In the genomic region with DNA sequence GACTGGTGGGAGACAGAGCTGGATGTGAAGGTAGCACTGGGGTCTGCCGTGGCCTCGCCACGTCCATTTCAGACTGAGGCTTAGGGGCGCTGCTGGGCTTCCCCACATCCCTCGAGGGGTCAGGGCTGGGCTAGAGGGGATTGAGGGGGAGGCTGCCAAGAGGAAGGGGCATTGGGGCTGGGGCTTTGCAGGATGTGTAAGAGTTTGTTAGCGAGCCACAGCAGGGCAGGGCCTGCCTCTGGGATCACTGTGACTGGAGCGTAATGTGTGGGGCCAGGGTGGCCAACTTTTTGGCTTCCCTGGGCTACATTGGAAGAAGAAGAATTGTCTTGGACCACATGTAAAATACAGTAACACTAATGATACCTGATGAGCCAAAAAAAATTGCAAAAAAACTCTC, we compare ENCODE assay signal across 12 cellular contexts. TPM values are rescaled to one million over a fixed set of nuclear protein-coding genes. Genes with fewer than 3 reads are reported as not detected.
DNase-seq lines count a peak whose midpoint lies in the region; ATAC-seq, FAIRE-seq and TF ChIP-seq lines count a peak whose summit lies in the region.
"Had no signal": no experiment of that assay in that cellular context is flagged by ENCODE, and none has a peak within 500 bp of the region (broad histone marks: within the 10 kb centered on the region; RNA-seq: fewer than 3 reads in every experiment).

No MANE protein-coding gene starts in this region.

- intact Hi-C loops in gastrocnemius medialis (cut with DNase I; ENCODE audit: low total_unique reads), result no loop called here

- peak; percentile 5 for FAIRE-seq in GM12891 (lab: Jason Lieb, UNC)

- no peaks in the 10 kb centered on the region for H3K27me3 ChIP-seq in gastrocnemius medialis

- H3K27ac ChIP-seq in epithelial cell of prostate, result peak overlapping the region; percentile 60
- H3K27ac ChIP-seq in skin epidermis, result peak overlapping the region in 11 of 21 experiments; percentile 1 to 81 (median 70)
- peak overlapping the region in 1 of 4 donors; percentile 68 for H3K27ac ChIP-seq in gastrocnemius medialis
- H3K27ac ChIP-seq: WERI-Rb-1 had no signal

- ATAC-seq in SK-N-SH treated with all-trans-retinoic acid at 6 μM for 48 hours (no peak), GM21367 (IDR thresholded peaks at IDR 0.05; ENCODE audit: unreplicated experiment) (no peak), gastrocnemius medialis (no peak), GM18519 (IDR thresholded peaks at IDR 0.05; ENCODE audit: low FRiP score, unreplicated experiment) (no peak), HG03139 (IDR thresholded peaks at IDR 0.05; ENCODE audit: unreplicated experiment) (no peak)

- in situ Hi-C loops in gastrocnemius medialis (cut with MboI; ENCODE audit: low sequenced_read_pairs in 4 of 4), result no loop called here

- no peaks in the 10 kb centered on the region for H3K9me3 ChIP-seq in gastrocnemius medialis

- no peaks in the 10 kb centered on the region for H3K36me3 ChIP-seq in gastrocnemius medialis

- TF ChIP-seq CTCF in gastrocnemius medialis (IDR thresholded peaks at IDR 0.05 in 4 of 5, conservative IDR thresholded peaks at IDR 0.05 in 1 of 5), result no peak

- DNase-seq in GM12891 (ENCODE audit: insufficient read length, low spot score), result no peak
- DNase-seq in epithelial cell of prostate (ENCODE audit: low read depth, low spot score), result no peak
- no peak for DNase-seq in gastrocnemius medialis
- DNase-seq: mesendoderm, NCI-H1436, WERI-Rb-1 had no signal

- H3K4me1 ChIP-seq in gastrocnemius medialis, result peaks cover 5 to 12% of the 10 kb centered on the region in 2 donors

- H3K4me3 ChIP-seq in skin epidermis (no peak overlapping the region), gastrocnemius medialis (no peak overlapping the region)

- no peak for TF ChIP-seq POLR2A in GM12891 (IDR thresholded peaks at IDR 0.05; ENCODE audit: low read depth, low read length)
- no peak for TF ChIP-seq POLR2A in gastrocnemius medialis (IDR thresholded peaks at IDR 0.05)

TF ChIP-seq in GM12891, 5 proteins besides CTCF, POLR2A, EP300 and RAD21:
- TF ChIP-seq TAF1 (IDR thresholded peaks at IDR 0.05; ENCODE audit: low read depth, low read length) (no peak), SPI1 (IDR thresholded peaks at IDR 0.05; ENCODE audit: low read depth, low read length) (no peak), POU2F2 (IDR thresholded peaks at IDR 0.05; ENCODE audit: low read depth, low read length) (no peak), PAX5 (IDR thresholded peaks at IDR 0.05; ENCODE audit: insufficient read depth, low read length, severe bottlenecking) (no peak), POLR2AphosphoS5 (IDR thresholded peaks at IDR 0.05; ENCODE audit: low read depth, low read length) (no peak)

TF ChIP-seq in SK-N-SH treated with all-trans-retinoic acid at 6 μM for 48 hours, 23 proteins besides CTCF, POLR2A, EP300 and RAD21:
- TF ChIP-seq ISL1 (CRISPR knock-in tag; IDR thresholded peaks at IDR 0.05) (no peak), ZFP3 (CRISPR knock-in tag; IDR thresholded peaks at IDR 0.05) (peak; percentile 100), PPARA (CRISPR knock-in tag; IDR thresholded peaks at IDR 0.05; ENCODE audit: borderline replicate concordance) (no peak), SNAI2 (CRISPR knock-in tag; IDR thresholded peaks at IDR 0.05) (no peak)
- TF ChIP-seq, protein P1, sequence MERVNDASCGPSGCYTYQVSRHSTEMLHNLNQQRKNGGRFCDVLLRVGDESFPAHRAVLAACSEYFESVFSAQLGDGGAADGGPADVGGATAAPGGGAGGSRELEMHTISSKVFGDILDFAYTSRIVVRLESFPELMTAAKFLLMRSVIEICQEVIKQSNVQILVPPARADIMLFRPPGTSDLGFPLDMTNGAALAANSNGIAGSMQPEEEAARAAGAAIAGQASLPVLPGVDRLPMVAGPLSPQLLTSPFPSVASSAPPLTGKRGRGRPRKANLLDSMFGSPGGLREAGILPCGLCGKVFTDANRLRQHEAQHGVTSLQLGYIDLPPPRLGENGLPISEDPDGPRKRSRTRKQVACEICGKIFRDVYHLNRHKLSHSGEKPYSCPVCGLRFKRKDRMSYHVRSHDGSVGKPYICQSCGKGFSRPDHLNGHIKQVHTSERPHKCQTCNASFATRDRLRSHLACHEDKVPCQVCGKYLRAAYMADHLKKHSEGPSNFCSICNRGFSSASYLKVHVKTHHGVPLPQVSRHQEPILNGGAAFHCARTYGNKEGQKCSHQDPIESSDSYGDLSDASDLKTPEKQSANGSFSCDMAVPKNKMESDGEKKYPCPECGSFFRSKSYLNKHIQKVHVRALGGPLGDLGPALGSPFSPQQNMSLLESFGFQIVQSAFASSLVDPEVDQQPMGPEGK (CRISPR knock-in tag; IDR thresholded peaks at IDR 0.05; ENCODE audit: borderline replicate concordance), result no peak

RNA-seq across cellular contexts. Expression of a gene that starts 14.1 kb away (rescaled TPM):
- polyA plus RNA-seq in GM12891 (2012; ENCODE audit: low read depth, missing spikeins), result 24.1 TPM
- total RNA-seq in gastrocnemius medialis, result 1 to 10 TPM; 1.8 to 9.9 (median 7.8) TPM

RNA-seq across cellular contexts. Expression of a gene that starts 22.8 kb away (rescaled TPM):
- 0.63 TPM for polyA plus RNA-seq in GM12891 (2012; ENCODE audit: low read depth, missing spikeins)
- not detected for total RNA-seq in gastrocnemius medialis
- total RNA-seq: fibroblast of villous mesenchyme had no signal

RNA-seq across cellular contexts. Expression of a gene that starts 26.9 kb away (rescaled TPM):
- polyA plus RNA-seq in GM12891 (2012; ENCODE audit: low read depth, missing spikeins), result 35.8 TPM
- total RNA-seq in gastrocnemius medialis, result 10 to 100 TPM; 37.2 to 49.1 (median 44.3) TPM

RNA-seq across cellular contexts. Expression of a gene that starts 44.2 kb away (rescaled TPM):
- 44.1 TPM for polyA plus RNA-seq in GM12891 (2012; ENCODE audit: low read depth, missing spikeins)
- 10 to 100 TPM in 3 of 4 donors, 1 to 10 TPM in 1; 4.4 to 59.0 (median 28.6) TPM for total RNA-seq in gastrocnemius medialis

RNA-seq across cellular contexts. Expression of a gene that starts 46.6 kb away (rescaled TPM):
- not detected for polyA plus RNA-seq in GM12891 (2012; ENCODE audit: low read depth, missing spikeins)
- not detected for total RNA-seq in gastrocnemius medialis
- total RNA-seq: fibroblast of villous mesenchyme had no signal
